ENCODE assay signal across 1 cellular context in genomic region chr12:51047655-51048540, GRCh38.
TF ChIP-seq lines count a peak whose summit lies in the region.

TSS of gene LETMD1 (plus strand) at chr12:51048327. CDS start at chr12:51048357, 30 bp downstream.

TF ChIP-seq in HEK293, 187 proteins besides CTCF, POLR2A, EP300 and RAD21 (continued from another document):
- TF ChIP-seq ZNF18 (tag by site-specific recombination; IDR thresholded peaks at IDR 0.05) (peak; percentile 65), REPIN1 (tag by site-specific recombination; IDR thresholded peaks at IDR 0.05; ENCODE audit: low read depth) (no peak), ZNF248 (tag by site-specific recombination; IDR thresholded peaks at IDR 0.05) (no peak), GFI1B (tag by site-specific recombination; IDR thresholded peaks at IDR 0.05) (0 out of 2 replicates have a peak, but pooled peaks have one; percentile 41), ZNF302 (tag by site-specific recombination; IDR thresholded peaks at IDR 0.05; ENCODE audit: low read depth) (no peak), ZBTB48 (tag by site-specific recombination; IDR thresholded peaks at IDR 0.05) (peak; percentile 39), ZNF404 (tag by site-specific recombination; IDR thresholded peaks at IDR 0.05) (no peak), ZNF610 (tag by site-specific recombination; IDR thresholded peaks at IDR 0.05; ENCODE audit: borderline replicate concordance) (0 out of 2 replicates have a peak, but pooled peaks have one; percentile 59), ZNF621 (tag by site-specific recombination; IDR thresholded peaks at IDR 0.05) (no peak), HOXC10 (CRISPR knock-in tag; IDR thresholded peaks at IDR 0.05) (no peak), GLIS2 (tag by site-specific recombination; IDR thresholded peaks at IDR 0.05) (peak; percentile 44; the same call in 1 of the 2 replicates), IKZF3 (tag by site-specific recombination; IDR thresholded peaks at IDR 0.05) (peak; percentile 94)
